Comparison of ENCODE assay signal across 11 cellular contexts in the genomic region with DNA sequence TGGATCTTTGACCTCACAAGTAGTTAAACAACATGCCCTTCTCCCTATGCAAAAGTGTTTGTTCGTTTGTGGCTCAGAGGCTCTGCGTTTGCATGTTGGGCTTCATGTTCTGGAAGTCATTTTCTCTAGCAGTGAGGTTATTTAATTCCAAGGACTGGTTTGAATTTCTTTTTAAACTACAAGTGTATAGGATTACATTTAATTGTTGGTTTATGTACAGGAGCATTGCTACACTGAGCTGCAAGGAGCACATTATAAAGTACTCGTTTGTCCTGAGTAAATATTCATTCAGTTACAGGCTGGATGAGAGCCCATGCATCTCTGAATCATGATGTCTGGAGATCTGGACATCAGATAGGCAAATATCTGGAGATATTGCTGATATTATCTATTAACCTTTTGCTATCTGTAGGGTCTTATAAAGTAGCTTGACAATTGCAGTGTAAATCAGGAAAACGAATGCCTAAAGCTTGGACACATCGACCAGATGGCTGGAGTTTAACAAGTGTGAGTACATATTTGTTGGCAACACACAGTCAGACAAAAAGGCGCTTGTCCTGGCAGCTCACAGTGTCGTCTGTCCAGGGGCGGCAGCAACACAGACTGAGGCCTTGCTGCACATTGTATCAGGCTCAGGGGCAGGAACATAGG.
DNase-seq lines count a peak whose midpoint lies in the region; ATAC-seq, FAIRE-seq and TF ChIP-seq lines count a peak whose summit lies in the region.
"Had no signal": no experiment of that assay in that cellular context is flagged by ENCODE, and none has a peak within 500 bp of the region (broad histone marks: within the 10 kb centered on the region; RNA-seq: fewer than 3 reads in every experiment).

No MANE protein-coding gene starts in this region.

- ATAC-seq in A549 (peak; percentile 88 to 91), GM19452 (IDR thresholded peaks at IDR 0.05; ENCODE audit: unreplicated experiment) (no peak), GM18498 (IDR thresholded peaks at IDR 0.05; ENCODE audit: unreplicated experiment) (no peak), WTC11 (no peak)
- ATAC-seq: activated CD8-positive, alpha-beta T cell treated with anti-CD3 and anti-CD28 coated beads, Interleukin-2, amount 10 ng/mL, durations not matched to agents 7 days and 5 days had no signal

- peaks cover 62% of the 10 kb centered on the region for H3K4me1 ChIP-seq in A549

- DNase-seq in A549 (ENCODE audit: low read depth in 1 of 2, low spot score in 1 of 2): peak; percentile 27 to 78
- DNase-seq in HFF-Myc (ENCODE audit: extremely low read depth, low read depth): peak; percentile 58
- DNase-seq in medulla oblongata (ENCODE audit: extremely low spot score): peak; percentile 51
- no peak for DNase-seq in WTC11 (ENCODE audit: low spot score)
- no peak for DNase-seq in NK-92 treated with Interleukin-12 subunit alpha and Interleukin-12 subunit beta, amount 100 ng/mL, for 24 hours (lab: John Stamatoyannopoulos, UW)
- DNase-seq: activated CD8-positive, alpha-beta T cell treated with anti-CD3 and anti-CD28 coated beads, Interleukin-2, amount 10 ng/mL, durations not matched to agents 7 days and 5 days; CD8-positive, alpha-beta memory T cell had no signal

- no peaks in the 10 kb centered on the region for H3K9me3 ChIP-seq in A549

- no peaks in the 10 kb centered on the region for H3K27me3 Mint-ChIP-seq in brain
- H3K27me3 Mint-ChIP-seq in WTC11 (ENCODE audit: low read depth): no peaks in the 10 kb centered on the region
- H3K27me3 Mint-ChIP-seq: CD8-positive, alpha-beta memory T cell had no signal

- H3K4me3 Mint-ChIP-seq in brain (no peak overlapping the region), WTC11 (no peak overlapping the region)
- H3K4me3 Mint-ChIP-seq: activated CD8-positive, alpha-beta T cell treated with anti-CD3 and anti-CD28 coated beads, Interleukin-2, amount 10 ng/mL, durations not matched to agents 7 days and 5 days; CD8-positive, alpha-beta memory T cell had no signal

- H3K4me1 Mint-ChIP-seq in brain (peaks cover 37% of the 10 kb centered on the region), WTC11 (peaks cover 11% of the 10 kb centered on the region)
- H3K4me1 Mint-ChIP-seq: CD8-positive, alpha-beta memory T cell had no signal

- no peak overlapping the region; the same call in 2 of the 3 replicates for H3K4me3 ChIP-seq in A549
- no peak overlapping the region for H3K4me3 ChIP-seq in HFF-Myc (replicated peaks; ENCODE audit: low read depth, low read length)

- H3K27ac Mint-ChIP-seq in brain: peak overlapping the region in 3 of 5 experiments; percentile 78 to 88 (median 84)
- no peak overlapping the region for H3K27ac Mint-ChIP-seq in WTC11
- H3K27ac Mint-ChIP-seq: activated CD8-positive, alpha-beta T cell treated with anti-CD3 and anti-CD28 coated beads, Interleukin-2, amount 10 ng/mL, durations not matched to agents 7 days and 5 days; CD8-positive, alpha-beta memory T cell had no signal

- TF ChIP-seq RAD21 in A549 (conservative IDR thresholded peaks at IDR 0.05 in 1 of 2, IDR thresholded peaks at IDR 0.05 in 1 of 2): peak in 1 of 2 experiments; percentile 38; a peak in 3 of 5 replicates

- POLR2A ChIA-PET in A549 (lab: Yijun Ruan, JAX) (interaction anchor here (0.9 to 1.7 kb wide), 2 partner anchors 79 to 84 kb away, joined by 3 to 13 read pairs; partner anchors contain the start of gene PDE7B), WTC11 (lab: Charles Lee) (no interaction called here)

- TF ChIP-seq CTCF in A549 (IDR thresholded peaks at IDR 0.05) (no peak), HFF-Myc (IDR thresholded peaks at IDR 0.05; ENCODE audit: low read depth, low read length, missing control alignments) (no peak), brain (conservative IDR thresholded peaks at IDR 0.05) (no peak), WTC11 (IDR thresholded peaks at IDR 0.05) (no peak)

- TF ChIP-seq EP300 in A549 (IDR thresholded peaks at IDR 0.05): peak; percentile 75; a peak in 4 of 5 replicates

- 0% methylated on average over 8 of the region's 8 CpGs for WGBS in A549 (ENCODE audit: missing lambda C conversion rate)

- H3K4me2 ChIP-seq in A549: peak overlapping the region; percentile 63

- TF ChIP-seq POLR2A in A549 (IDR thresholded peaks at IDR 0.05; ENCODE audit: low read length): no peak

- H3K36me3 Mint-ChIP-seq in brain (no peaks in the 10 kb centered on the region), WTC11 (no peaks in the 10 kb centered on the region)
- H3K36me3 Mint-ChIP-seq: CD8-positive, alpha-beta memory T cell had no signal

- peak overlapping the region; percentile 92 to 96 for H3K27ac ChIP-seq in A549

- peak; percentile 67 for FAIRE-seq in A549 (lab: Jason Lieb, UNC)
- FAIRE-seq: endometrium had no signal

- H3K9me3 Mint-ChIP-seq in brain (peaks cover 0 to 6% (median 0%) of the 10 kb centered on the region in 5 experiments), WTC11 (no peaks in the 10 kb centered on the region)
- H3K9me3 Mint-ChIP-seq: CD8-positive, alpha-beta memory T cell had no signal

- CTCF ChIA-PET in A549 (lab: Yijun Ruan, JAX): interaction anchor here (1.0 to 1.3 kb wide), 3 partner anchors 80 to 396 kb away, joined by 3 to 7 read pairs (median 3); no protein-coding TSS in a partner anchor
- CTCF ChIA-PET in WTC11 (lab: Charles Lee): no interaction called here

TF ChIP-seq in A549, 52 proteins besides CTCF, POLR2A, EP300 and RAD21 (continues in another document):
- TF ChIP-seq, protein P1, sequence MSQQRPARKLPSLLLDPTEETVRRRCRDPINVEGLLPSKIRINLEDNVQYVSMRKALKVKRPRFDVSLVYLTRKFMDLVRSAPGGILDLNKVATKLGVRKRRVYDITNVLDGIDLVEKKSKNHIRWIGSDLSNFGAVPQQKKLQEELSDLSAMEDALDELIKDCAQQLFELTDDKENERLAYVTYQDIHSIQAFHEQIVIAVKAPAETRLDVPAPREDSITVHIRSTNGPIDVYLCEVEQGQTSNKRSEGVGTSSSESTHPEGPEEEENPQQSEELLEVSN (IDR thresholded peaks at IDR 0.05; ENCODE audit: borderline replicate concordance, low read depth): no peak
- TF ChIP-seq HOXA7 (CRISPR knock-in tag; IDR thresholded peaks at IDR 0.05) (no peak), NPAS2 (CRISPR knock-in tag; IDR thresholded peaks at IDR 0.05; ENCODE audit: borderline replicate concordance) (no peak), CEBPB (IDR thresholded peaks at IDR 0.05) (peak; percentile 49 to 88; a peak in 3 of 4 replicates), HMGXB4 (CRISPR knock-in tag; IDR thresholded peaks at IDR 0.05; ENCODE audit: borderline replicate concordance) (no peak), JUNB (IDR thresholded peaks at IDR 0.05) (peak; percentile 78)
- TF ChIP-seq, protein P2, sequence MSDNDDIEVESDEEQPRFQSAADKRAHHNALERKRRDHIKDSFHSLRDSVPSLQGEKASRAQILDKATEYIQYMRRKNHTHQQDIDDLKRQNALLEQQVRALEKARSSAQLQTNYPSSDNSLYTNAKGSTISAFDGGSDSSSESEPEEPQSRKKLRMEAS (IDR thresholded peaks at IDR 0.05): peak; percentile 56

TF ChIP-seq in WTC11, 78 proteins besides CTCF, POLR2A, EP300 and RAD21:
- TF ChIP-seq ZNF396 (CRISPR knock-in tag; IDR thresholded peaks at IDR 0.05; ENCODE audit: borderline replicate concordance) (no peak), ZNF138 (CRISPR knock-in tag; conservative IDR thresholded peaks at IDR 0.05) (no peak), NR2C2 (CRISPR knock-in tag; IDR thresholded peaks at IDR 0.05) (no peak)
TF ChIP-seq in WTC11: peak in this region for 0.

Comparison
In these comparisons a context has a peak if more than half of its experiments do, and no peak if none do; other contexts are left out.
1. ATAC-seq: peak in A549 (2 of 2); none in GM19452 (single experiment), GM18498 (single experiment) and WTC11 (single experiment).
2. DNase-seq: peak in A549 (2 of 2), HFF-Myc (single experiment) and medulla oblongata (single experiment); none in WTC11 (single experiment) and NK-92 treated with Interleukin-12 subunit alpha and Interleukin-12 subunit beta, amount 100 ng/mL, for 24 hours (single experiment).